23 cellular contexts compared by ENCODE assay signal in genomic region chrX:13258725-13259124, GRCh38.
"Had no signal": no experiment of that assay in that cellular context is flagged by ENCODE, and none has a peak within 500 bp of the region (broad histone marks: within the 10 kb centered on the region; RNA-seq: fewer than 3 reads in every experiment).

No MANE protein-coding gene starts in this region.

- H3K27ac ChIP-seq: SJSA1, SK-N-MC had no signal

- H3K4me3 ChIP-seq: SJSA1, SK-N-MC had no signal

- FAIRE-seq: RCC 7860 had no signal

- H3K27me3 ChIP-seq: SJSA1 had no signal

- H3K36me3 ChIP-seq: SJSA1 had no signal

- H3K36me3 Mint-ChIP-seq: T-cell had no signal

- DNase-seq: KBM-7, MV-4-11, NCI-H1048, NCI-H1105, NCI-H1417 treated with DMSO at 0.1 percent for 48 hours, NCI-H187, NCI-H2029, NCI-H2081 treated with DMSO at 0.1 percent for 48 hours, NCI-H2171, NCI-H226, NCI-H446, NCI-H510A, NCI-H524 treated with DMSO at 0.1 percent for 48 hours, NCI-H69, NCI-H774, Right ventricle myocardium superior, RPMI8226, SIG-M5, SW 1271, T-cell had no signal

- ATAC-seq: T-cell had no signal

- H3K4me3 Mint-ChIP-seq: T-cell had no signal

- H3K9me3 ChIP-seq: SJSA1 had no signal

- H3K27ac Mint-ChIP-seq: T-cell had no signal
